ENCODE assay signal across 6 cellular contexts in genomic region chr12:57129311-57130288, GRCh38. TPM values are rescaled to one million over a fixed set of nuclear protein-coding genes. Genes with fewer than 3 reads are reported as not detected.
DNase-seq lines count a peak whose midpoint lies in the region; ATAC-seq and TF ChIP-seq lines count a peak whose summit lies in the region.

No MANE protein-coding gene starts in this region.

- H3K27ac ChIP-seq in CD4-positive, alpha-beta T cell (ENCODE audit: low read depth, low read length) = no peak overlapping the region

- peaks cover 4% of the 10 kb centered on the region for H3K27me3 Mint-ChIP-seq in CD4-positive, alpha-beta T cell
- no peaks in the 10 kb centered on the region for H3K27me3 Mint-ChIP-seq in activated CD8-positive, alpha-beta T cell treated with anti-CD3 and anti-CD28 coated beads for 36 hours
- H3K27me3 Mint-ChIP-seq in memory B cell = no peaks in the 10 kb centered on the region

- peaks cover 20% of the 10 kb centered on the region for H3K4me1 Mint-ChIP-seq in CD4-positive, alpha-beta T cell (ENCODE audit: low read depth)
- H3K4me1 Mint-ChIP-seq in activated CD8-positive, alpha-beta T cell treated with anti-CD3 and anti-CD28 coated beads for 36 hours (ENCODE audit: low read depth) = peaks cover 11% of the 10 kb centered on the region
- peaks cover 5% of the 10 kb centered on the region for H3K4me1 Mint-ChIP-seq in memory B cell

- intact Hi-C loops in CD4-positive, alpha-beta T cell (cut with DNase I, micrococcal nuclease) = loop anchor here (5.0 kb wide), 3 partner anchors 108 to 377 kb away; partner anchors contain the start of gene PRIM1 (in 1 of the 2)
- intact Hi-C loops in activated CD8-positive, alpha-beta T cell treated with anti-CD3 and anti-CD28 coated beads for 36 hours (cut with micrococcal nuclease) = no loop called here

- H3K27ac Mint-ChIP-seq in CD4-positive, alpha-beta T cell = peak overlapping the region; percentile 6
- H3K27ac Mint-ChIP-seq in activated CD8-positive, alpha-beta T cell treated with anti-CD3 and anti-CD28 coated beads for 36 hours = no peak overlapping the region
- no peak overlapping the region for H3K27ac Mint-ChIP-seq in memory B cell

- TF ChIP-seq CTCF in CD4-positive, alpha-beta T cell (IDR thresholded peaks at IDR 0.05) = no peak
- TF ChIP-seq CTCF in activated CD8-positive, alpha-beta T cell treated with anti-CD3 and anti-CD28 coated beads for 36 hours (IDR thresholded peaks at IDR 0.05) = no peak

- peak overlapping the region; percentile 82 for H3K4me3 Mint-ChIP-seq in CD4-positive, alpha-beta T cell
- peak overlapping the region; percentile 24 for H3K4me3 Mint-ChIP-seq in activated CD8-positive, alpha-beta T cell treated with anti-CD3 and anti-CD28 coated beads for 36 hours
- peak overlapping the region; percentile 38 for H3K4me3 Mint-ChIP-seq in memory B cell

- POLR2A ChIA-PET in CD4-positive, alpha-beta T cell (lab: Charles Lee) = interaction anchor here (2.8 kb wide), 1 partner anchor 18 kb away, joined by 9 read pairs; the partner anchor contains the start of gene STAT6
- POLR2A ChIA-PET in activated CD8-positive, alpha-beta T cell treated with anti-CD3 and anti-CD28 coated beads for 36 hours (lab: Charles Lee) = interaction anchor here (0.5 to 3.1 kb wide), 2 partner anchors 19 to 159 kb away, joined by 4 to 24 read pairs; partner anchors contain the start of gene STAT6

- CTCF ChIA-PET in CD4-positive, alpha-beta T cell (lab: Charles Lee) = interaction anchor here (7.8 kb wide), 1 partner anchor 52 kb away, joined by 63 read pairs; no protein-coding TSS in a partner anchor
- CTCF ChIA-PET in activated CD8-positive, alpha-beta T cell treated with anti-CD3 and anti-CD28 coated beads for 36 hours (lab: Charles Lee) = interaction anchor here (0.7 to 12.0 kb wide), 5 partner anchors 14 to 53 kb away, joined by 3 to 153 read pairs (median 4); no protein-coding TSS in a partner anchor

- no peaks in the 10 kb centered on the region for H3K27me3 ChIP-seq in CD4-positive, alpha-beta T cell (ENCODE audit: control insufficient read depth, insufficient read depth, low read length)

- H3K9me3 ChIP-seq in CD4-positive, alpha-beta T cell (ENCODE audit: control insufficient read depth, low read length) = no peaks in the 10 kb centered on the region

- no peak for DNase-seq in CD4-positive, alpha-beta T cell
- DNase-seq in activated CD8-positive, alpha-beta T cell treated with anti-CD3 and anti-CD28 coated beads for 36 hours = no peak
- DNase-seq in memory B cell (ENCODE audit: low spot score in 2 of 2) = no peak
- DNase-seq in kidney glomerular epithelial cell (lab: John Stamatoyannopoulos, UW) = no peak
- DNase-seq in DMS53 treated with DMSO at 0.1 percent for 48 hours (lab: John Stamatoyannopoulos, UW; ENCODE audit: unreplicated experiment) = no peak
- DNase-seq in middle frontal gyrus (ENCODE audit: extremely low spot score, low spot score) = no peak

- H3K9me3 Mint-ChIP-seq in CD4-positive, alpha-beta T cell = no peaks in the 10 kb centered on the region
- no peaks in the 10 kb centered on the region for H3K9me3 Mint-ChIP-seq in activated CD8-positive, alpha-beta T cell treated with anti-CD3 and anti-CD28 coated beads for 36 hours
- no peaks in the 10 kb centered on the region for H3K9me3 Mint-ChIP-seq in memory B cell

- no peaks in the 10 kb centered on the region for H3K36me3 Mint-ChIP-seq in CD4-positive, alpha-beta T cell (ENCODE audit: low read depth)
- no peaks in the 10 kb centered on the region for H3K36me3 Mint-ChIP-seq in activated CD8-positive, alpha-beta T cell treated with anti-CD3 and anti-CD28 coated beads for 36 hours (ENCODE audit: low read depth)
- H3K36me3 Mint-ChIP-seq in memory B cell = no peaks in the 10 kb centered on the region

- no peak for ATAC-seq in CD4-positive, alpha-beta T cell (ENCODE audit: poor library complexity)
- no peak for ATAC-seq in activated CD8-positive, alpha-beta T cell treated with anti-CD3 and anti-CD28 coated beads for 36 hours
- ATAC-seq in memory B cell (ENCODE audit: low read depth) = no peak

RNA-seq across cellular contexts. Expression of gene LRP1, which starts 1.3 kb away (rescaled TPM):
- total RNA-seq in CD4-positive, alpha-beta T cell = 1 to 10 TPM; 6.6 to 8.5 TPM
- total RNA-seq in activated CD8-positive, alpha-beta T cell treated with anti-CD3 and anti-CD28 coated beads for 36 hours = 1 to 10 TPM; 1.5 to 1.9 TPM

RNA-seq across cellular contexts. Expression of gene LRP1-AS, which starts 17.8 kb away (rescaled TPM):
- total RNA-seq in CD4-positive, alpha-beta T cell = not detected
- not detected for total RNA-seq in activated CD8-positive, alpha-beta T cell treated with anti-CD3 and anti-CD28 coated beads for 36 hours

RNA-seq across cellular contexts. Expression of gene STAT6, which starts 18.4 kb away (rescaled TPM):
- total RNA-seq in CD4-positive, alpha-beta T cell = 100 to 1,000 TPM; 133 to 144 TPM
- 100 to 1,000 TPM; 207 to 209 TPM for total RNA-seq in activated CD8-positive, alpha-beta T cell treated with anti-CD3 and anti-CD28 coated beads for 36 hours

RNA-seq across cellular contexts. Expression of gene NAB2, which starts 40.7 kb away (rescaled TPM):
- 1 to 10 TPM; 4.8 to 6.1 TPM for total RNA-seq in CD4-positive, alpha-beta T cell
- 10 to 100 TPM; 69.3 to 70.8 TPM for total RNA-seq in activated CD8-positive, alpha-beta T cell treated with anti-CD3 and anti-CD28 coated beads for 36 hours

RNA-seq across cellular contexts. Expression of gene NEMP1, which starts 51.0 kb away (rescaled TPM):
- 1 to 10 TPM; 7.2 to 9.9 TPM for total RNA-seq in CD4-positive, alpha-beta T cell
- total RNA-seq in activated CD8-positive, alpha-beta T cell treated with anti-CD3 and anti-CD28 coated beads for 36 hours = 10 to 100 TPM; 76.1 to 80.6 TPM

Comparison
In these comparisons a context has a peak if more than half of its experiments do, and no peak if none do; other contexts are left out.
1. H3K4me3 Mint-ChIP-seq: peak in every context shown above with its lines; median percentile 82 in CD4-positive, alpha-beta T cell; 38 in memory B cell; 24 in activated CD8-positive, alpha-beta T cell treated with anti-CD3 and anti-CD28 coated beads for 36 hours.